ENCODE assay signal across 8 cellular contexts in the genomic region with DNA sequence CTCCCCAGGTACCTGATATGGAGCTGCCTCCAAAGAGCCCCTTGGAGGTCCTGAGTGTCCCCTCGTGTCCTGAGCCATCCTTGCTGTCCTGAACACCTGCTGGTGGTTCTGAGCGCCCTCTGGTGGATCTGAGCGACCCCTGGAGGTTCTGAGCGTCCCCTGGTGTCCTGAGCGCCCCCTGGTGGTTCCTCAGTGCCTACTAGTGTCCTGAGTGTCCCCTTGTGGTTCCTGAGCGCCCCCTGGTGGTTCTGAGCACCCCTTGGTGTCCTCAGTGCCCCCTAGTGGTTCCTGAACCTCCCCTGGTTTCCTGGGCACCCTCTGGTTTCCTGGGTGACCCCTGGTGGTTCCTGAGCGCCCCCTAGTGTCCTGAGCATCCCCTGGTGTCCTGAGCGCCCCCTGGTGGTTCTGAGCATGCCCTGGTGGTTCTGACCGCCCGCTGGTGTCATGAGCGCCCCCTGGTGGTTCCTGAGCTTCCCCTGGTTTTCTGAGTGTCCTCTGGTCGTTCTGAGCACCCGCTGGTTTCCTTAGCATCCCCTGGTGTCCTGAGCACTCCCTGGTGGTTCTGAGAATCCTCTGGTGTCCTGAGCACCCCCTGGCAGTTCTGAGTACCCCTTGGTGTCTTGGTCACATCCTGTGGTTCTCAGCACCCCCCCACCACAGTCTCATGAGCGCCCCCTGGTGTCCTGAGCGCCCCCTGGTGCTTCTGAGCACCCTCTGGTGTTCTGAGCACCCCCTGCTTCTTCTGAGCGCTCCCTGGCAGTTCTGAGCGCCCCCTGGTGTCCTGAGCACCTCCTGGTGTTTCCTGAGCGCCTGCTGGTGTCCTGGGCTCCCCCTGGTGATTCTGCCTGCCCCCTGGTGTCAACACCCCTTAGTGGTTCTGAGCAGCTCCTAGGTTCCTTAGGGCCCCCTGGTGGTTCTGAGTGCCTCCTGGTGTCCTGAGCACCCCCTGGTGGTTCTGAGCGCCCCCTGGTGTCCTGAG.
A peak's percentile ranks its signal among the peaks of the same experiment; 100 is the strongest.
DNase-seq lines count a peak whose midpoint lies in the region; ATAC-seq lines count a peak whose summit lies in the region.
"Not testable (repeated sequence)": the region's sequence is repeated elsewhere in the genome, so short reads cannot be mapped to it uniquely, and the experiment has no call there.

No MANE protein-coding gene starts in this region.

- H3K27me3 Mint-ChIP-seq in effector memory CD8-positive, alpha-beta T cell; naive thymus-derived CD8-positive, alpha-beta T cell: not testable (repeated sequence)

- ATAC-seq in GM18498 (IDR thresholded peaks at IDR 0.05; ENCODE audit: unreplicated experiment) (peak; percentile 73), GM19043 (IDR thresholded peaks at IDR 0.05; ENCODE audit: low read depth, unreplicated experiment) (peak; percentile 57), GM21526 (IDR thresholded peaks at IDR 0.05; ENCODE audit: low FRiP score, unreplicated experiment) (peak; percentile 71), HG02840 (IDR thresholded peaks at IDR 0.05; ENCODE audit: low FRiP score, unreplicated experiment) (peak; percentile 66), HG03135 (IDR thresholded peaks at IDR 0.05; ENCODE audit: unreplicated experiment) (peak; percentile 76), HG03575 (IDR thresholded peaks at IDR 0.05; ENCODE audit: extremely low read depth, insufficient number of reproducible peaks, low FRiP score, unreplicated experiment) (peak; percentile 37)
- ATAC-seq in effector memory CD8-positive, alpha-beta T cell (replicated peaks) = peak; percentile 84
- peak; percentile 75 to 80 for ATAC-seq in naive thymus-derived CD8-positive, alpha-beta T cell

- H3K27ac Mint-ChIP-seq in effector memory CD8-positive, alpha-beta T cell; naive thymus-derived CD8-positive, alpha-beta T cell: not testable (repeated sequence)

- H3K4me3 Mint-ChIP-seq in effector memory CD8-positive, alpha-beta T cell; naive thymus-derived CD8-positive, alpha-beta T cell: not testable (repeated sequence)

- H3K9me3 Mint-ChIP-seq in effector memory CD8-positive, alpha-beta T cell; naive thymus-derived CD8-positive, alpha-beta T cell: not testable (repeated sequence)

- not testable (repeated sequence) for H3K4me1 Mint-ChIP-seq in effector memory CD8-positive, alpha-beta T cell (ENCODE audit: low read depth in 2 of 2); naive thymus-derived CD8-positive, alpha-beta T cell

- DNase-seq in effector memory CD8-positive, alpha-beta T cell; naive thymus-derived CD8-positive, alpha-beta T cell: not testable (repeated sequence)

- not testable (repeated sequence) for H3K36me3 Mint-ChIP-seq in effector memory CD8-positive, alpha-beta T cell (ENCODE audit: insufficient read depth); naive thymus-derived CD8-positive, alpha-beta T cell

- POLR2A ChIA-PET in naive thymus-derived CD8-positive, alpha-beta T cell (lab: Charles Lee) = not testable (repeated sequence)
